In genomic region chr5:51566940-51567339, GRCh38 we compare ENCODE assay signal across 20 cellular contexts.
DNase-seq lines count a peak whose midpoint lies in the region; ATAC-seq and TF ChIP-seq lines count a peak whose summit lies in the region.
"Had no signal": no experiment of that assay in that cellular context is flagged by ENCODE, and none has a peak within 500 bp of the region (broad histone marks: within the 10 kb centered on the region; RNA-seq: fewer than 3 reads in every experiment).

No MANE protein-coding gene starts in this region.

- no peaks in the 10 kb centered on the region for H3K36me3 ChIP-seq in RWPE2 (ENCODE audit: low read depth)
- H3K36me3 ChIP-seq: BE2C, BLaER1 had no signal

- H3K4me1 ChIP-seq in RWPE2 (ENCODE audit: insufficient read depth, poor library complexity, severe bottlenecking) (peaks cover 19% of the 10 kb centered on the region), foreskin keratinocyte (peaks cover 11% of the 10 kb centered on the region)
- H3K4me1 ChIP-seq: BLaER1, Caco-2 had no signal

- H3K36me3 Mint-ChIP-seq in mesothelial cell of epicardium (no peaks in the 10 kb centered on the region), type B pancreatic cell (no peaks in the 10 kb centered on the region)
- H3K36me3 Mint-ChIP-seq: CD14-positive monocyte; CD8-positive, alpha-beta T cell had no signal

- H3K4me1 Mint-ChIP-seq in mesothelial cell of epicardium, result peaks cover 37% of the 10 kb centered on the region
- H3K4me1 Mint-ChIP-seq in type B pancreatic cell (ENCODE audit: unreplicated experiment), result no peaks in the 10 kb centered on the region
- H3K4me1 Mint-ChIP-seq: CD14-positive monocyte had no signal

- H3K4me3 Mint-ChIP-seq in mesothelial cell of epicardium (no peak overlapping the region), type B pancreatic cell (no peak overlapping the region)
- H3K4me3 Mint-ChIP-seq: CD14-positive monocyte; CD4-positive, alpha-beta T cell; CD8-positive, alpha-beta T cell had no signal

- H3K4me3 ChIP-seq in RWPE2 (ENCODE audit: severe bottlenecking), result no peak overlapping the region
- H3K4me3 ChIP-seq: BLaER1 had no signal

- TF ChIP-seq CTCF in RWPE2 (IDR thresholded peaks at IDR 0.05; ENCODE audit: poor library complexity, severe bottlenecking) (no peak), foreskin keratinocyte (conservative IDR thresholded peaks at IDR 0.05) (no peak), mesothelial cell of epicardium (IDR thresholded peaks at IDR 0.05; ENCODE audit: unreplicated experiment) (no peak), type B pancreatic cell (conservative IDR thresholded peaks at IDR 0.05) (no peak)

- no peaks in the 10 kb centered on the region for H3K27me3 Mint-ChIP-seq in mesothelial cell of epicardium (ENCODE audit: low read depth)
- no peaks in the 10 kb centered on the region for H3K27me3 Mint-ChIP-seq in type B pancreatic cell
- H3K27me3 Mint-ChIP-seq: CD4-positive, alpha-beta T cell had no signal

- H3K27ac ChIP-seq in RWPE2 (ENCODE audit: poor library complexity, severe bottlenecking), result no peak overlapping the region
- H3K27ac ChIP-seq in foreskin keratinocyte, result no peak overlapping the region
- H3K27ac ChIP-seq: BLaER1 had no signal

- H3K9me3 Mint-ChIP-seq in mesothelial cell of epicardium (no peaks in the 10 kb centered on the region), type B pancreatic cell (no peaks in the 10 kb centered on the region)
- H3K9me3 Mint-ChIP-seq: CD8-positive, alpha-beta T cell had no signal

- H3K9me3 ChIP-seq in RWPE2 (ENCODE audit: severe bottlenecking), result no peaks in the 10 kb centered on the region
- H3K9me3 ChIP-seq: BE2C, BLaER1, Caco-2 had no signal

- H3K27me3 ChIP-seq in RWPE2 (ENCODE audit: insufficient read depth, poor library complexity, severe bottlenecking) (no peaks in the 10 kb centered on the region), foreskin keratinocyte (no peaks in the 10 kb centered on the region)
- H3K27me3 ChIP-seq: BE2C, BLaER1 had no signal

- peak overlapping the region; percentile 55 for H3K27ac Mint-ChIP-seq in mesothelial cell of epicardium
- H3K27ac Mint-ChIP-seq in type B pancreatic cell, result no peak overlapping the region
- H3K27ac Mint-ChIP-seq: CD14-positive monocyte; CD4-positive, alpha-beta T cell; CD8-positive, alpha-beta T cell had no signal

- DNase-seq in RWPE2 (ENCODE audit: low spot score), result no peak
- DNase-seq in foreskin keratinocyte, result peak; percentile 5 to 45
- DNase-seq in mesothelial cell of epicardium (ENCODE audit: low spot score in 2 of 2, unreplicated experiment in 2 of 2), result no peak
- no peak for DNase-seq in NCI-H524 treated with DMSO at 0.1 percent for 48 hours (lab: John Stamatoyannopoulos, UW)
- no peak for DNase-seq in kidney tubule cell (ENCODE audit: low spot score)
- no peak for DNase-seq in CD1c-positive myeloid dendritic cell (ENCODE audit: extremely low spot score)
- DNase-seq in type B pancreatic cell (ENCODE audit: extremely low spot score, unreplicated experiment), result no peak
- DNase-seq: 8988T; ACHN; BE2C; C1 segment of cervical spinal cord; Caco-2; Calu3; CD4-positive, alpha-beta T cell; CD8-positive, alpha-beta T cell; DMS79 treated with DMSO at 0.1 percent for 48 hours; GF-D8 had no signal

- ATAC-seq in RWPE2 (ENCODE audit: low read depth) (peak; percentile 38; the same call in 1 of the 3 replicates), SK-N-SH treated with all-trans-retinoic acid at 6 μM for 48 hours (peak; percentile 68), foreskin keratinocyte (peak; percentile 47)
- ATAC-seq: CD8-positive, alpha-beta T cell had no signal

TF ChIP-seq in SK-N-SH treated with all-trans-retinoic acid at 6 μM for 48 hours, 23 proteins besides CTCF, POLR2A, EP300 and RAD21:
- TF ChIP-seq CSRNP3 (CRISPR knock-in tag; IDR thresholded peaks at IDR 0.05) (no peak), ZFP30 (CRISPR knock-in tag; IDR thresholded peaks at IDR 0.05) (no peak), ZC3H10 (CRISPR knock-in tag; IDR thresholded peaks at IDR 0.05) (peak; percentile 51; the same call in 1 of the 2 replicates), OSR1 (CRISPR knock-in tag; IDR thresholded peaks at IDR 0.05) (no peak), ZNF565 (CRISPR knock-in tag; conservative IDR thresholded peaks at IDR 0.05; ENCODE audit: low read depth) (no peak), ZNF8 (CRISPR knock-in tag; IDR thresholded peaks at IDR 0.05) (no peak), TCF4 (CRISPR knock-in tag; IDR thresholded peaks at IDR 0.05; ENCODE audit: borderline replicate concordance) (no peak), ZFP3 (CRISPR knock-in tag; IDR thresholded peaks at IDR 0.05) (no peak), CSDC2 (CRISPR knock-in tag; IDR thresholded peaks at IDR 0.05) (no peak), ISL1 (CRISPR knock-in tag; IDR thresholded peaks at IDR 0.05) (peak; percentile 80)

Comparison
In these comparisons a context has a peak if more than half of its experiments do, and no peak if none do; other contexts are left out.
1. DNase-seq: peak in foreskin keratinocyte (2 of 2); none in RWPE2 (single experiment), mesothelial cell of epicardium (0 of 2), NCI-H524 treated with DMSO at 0.1 percent for 48 hours (single experiment), kidney tubule cell (single experiment), CD1c-positive myeloid dendritic cell (single experiment) and type B pancreatic cell (single experiment).
2. Peak in every context shown above with its lines, with median percentiles within 50 percentile points of each other: ATAC-seq.